ENCODE assay signal across 1 cellular context in genomic region chr9:136410500-136411287, GRCh38.
A peak's percentile ranks its signal among the peaks of the same experiment; 100 is the strongest.
TF ChIP-seq lines count a peak whose summit lies in the region.

Gene ENTR1 (minus strand): TSS chr9:136410614. CDS start chr9:136410397, 217 bp downstream.
Gene PMPCA (plus strand): TSS chr9:136410658. CDS start chr9:136410669, 11 bp downstream.

TF ChIP-seq in GM23338, 12 proteins besides CTCF, POLR2A, EP300 and RAD21 (continued from another document):
- TF ChIP-seq ZNF462 (CRISPR knock-in tag; IDR thresholded peaks at IDR 0.05) (no peak), CREB1 (CRISPR knock-in tag; IDR thresholded peaks at IDR 0.05; ENCODE audit: low read depth) (peak; percentile 92)
TF ChIP-seq in GM23338: peak in this region for 3.
